ENCODE assay signal across 19 cellular contexts in genomic region chr6:168129292-168130167, GRCh38. TPM values are rescaled to one million over a fixed set of nuclear protein-coding genes. Genes with fewer than 3 reads are reported as not detected.
DNase-seq lines count a peak whose midpoint lies in the region; ATAC-seq, FAIRE-seq and TF ChIP-seq lines count a peak whose summit lies in the region.
"Had no signal": no experiment of that assay in that cellular context is flagged by ENCODE, and none has a peak within 500 bp of the region (broad histone marks: within the 10 kb centered on the region; RNA-seq: fewer than 3 reads in every experiment).

No MANE protein-coding gene starts in this region.

- no peaks in the 10 kb centered on the region for H4K20me1 ChIP-seq in H9 (ENCODE audit: control insufficient read depth, insufficient read depth, insufficient read length)
- H4K20me1 ChIP-seq in H1 (replicated peaks in 1 of 2; ENCODE audit: control insufficient read depth in 1 of 2, insufficient read depth in 2 of 2, low read length in 2 of 2) = no peaks in the 10 kb centered on the region

- no peak overlapping the region for H2AFZ ChIP-seq in H9 (ENCODE audit: low read length)
- no peak overlapping the region for H2AFZ ChIP-seq in H1 (ENCODE audit: low read length)
- no peak overlapping the region for H2AFZ ChIP-seq in mesenchymal stem cell (ENCODE audit: low read depth, low read length)

- no peaks in the 10 kb centered on the region for H3K9me3 Mint-ChIP-seq in H9
- no peaks in the 10 kb centered on the region for H3K9me3 Mint-ChIP-seq in stimulated activated naive B cell treated with anti-CD40 and anti-IgM and Interleukin-4, amounts not matched to agents 10 μg/mL and 1 μg/mL and 100 μg/mL, for 72 hours
- peaks cover 0 to 2% (median 0%) of the 10 kb centered on the region in 11 donors for H3K9me3 Mint-ChIP-seq in naive thymus-derived CD4-positive, alpha-beta T cell

- H4K5ac ChIP-seq in H9 (ENCODE audit: insufficient read length, low read depth, low read length) (no peak overlapping the region), H1 (ENCODE audit: insufficient read length, low read depth, low read length) (no peak overlapping the region)

- H2BK15ac ChIP-seq in H9 (ENCODE audit: low read depth, low read length) (no peak overlapping the region), H1 (ENCODE audit: low read length) (no peak overlapping the region), mesenchymal stem cell (ENCODE audit: low read depth, poor library complexity, severe bottlenecking) (peak overlapping the region; percentile 15)

- H3K27me3 Mint-ChIP-seq in H9 (ENCODE audit: low read depth) = peaks cover 37% of the 10 kb centered on the region
- peaks cover 19 to 20% of the 10 kb centered on the region in 2 donors for H3K27me3 Mint-ChIP-seq in stimulated activated naive B cell treated with anti-CD40 and anti-IgM and Interleukin-4, amounts not matched to agents 10 μg/mL and 1 μg/mL and 100 μg/mL, for 72 hours
- H3K27me3 Mint-ChIP-seq in naive thymus-derived CD4-positive, alpha-beta T cell = peaks cover 10 to 30% (median 18%) of the 10 kb centered on the region in 5 donors

- H3K18ac ChIP-seq in H9 (ENCODE audit: insufficient read length, low read depth, low read length) (no peak overlapping the region), H1 (ENCODE audit: extremely low read depth, low read length) (no peak overlapping the region), mesenchymal stem cell (ENCODE audit: low read depth in 1 of 2, low read length in 2 of 2) (no peak overlapping the region)

- H3K14ac ChIP-seq in H9 (ENCODE audit: insufficient read depth, low read length) (no peak overlapping the region), H1 (ENCODE audit: insufficient read length) (no peak overlapping the region), mesenchymal stem cell (ENCODE audit: low read length in 2 of 2) (no peak overlapping the region)

- POLR2A ChIA-PET in H1 (lab: Charles Lee; ENCODE audit: partially characterized antibody) = no interaction called here
- POLR2A ChIA-PET in naive thymus-derived CD4-positive, alpha-beta T cell (lab: Charles Lee) = no interaction called here

- H3K27ac ChIP-seq in H9 (ENCODE audit: insufficient read length, low read depth, low read length) (no peak overlapping the region), H1 (ENCODE audit: low read depth, low read length) (no peak overlapping the region), mesenchymal stem cell (ENCODE audit: low read length, poor library complexity, severe bottlenecking) (no peak overlapping the region)
- no peak overlapping the region for H3K27ac ChIP-seq in naive thymus-derived CD4-positive, alpha-beta T cell (ENCODE audit: low read depth, low read length)

- H3K4me1 ChIP-seq in H9 (ENCODE audit: insufficient read depth, low read length) = peaks cover 3% of the 10 kb centered on the region; the same call in 1 of the 2 replicates
- H3K4me1 ChIP-seq in H1 (replicated peaks in 1 of 4; ENCODE audit: control insufficient read depth in 3 of 4, insufficient read depth in 4 of 4, low read length in 3 of 4) = peaks cover 7 to 18% (median 12%) of the 10 kb centered on the region in 4 experiments
- peaks cover 13% of the 10 kb centered on the region for H3K4me1 ChIP-seq in mesenchymal stem cell (ENCODE audit: control insufficient read depth, insufficient read depth, low read depth, low read length)
- no peaks in the 10 kb centered on the region for H3K4me1 ChIP-seq in naive thymus-derived CD4-positive, alpha-beta T cell (ENCODE audit: control insufficient read depth in 2 of 2, insufficient read depth in 2 of 2, low read length in 2 of 2)

- no peak for TF ChIP-seq POLR2A in H1 (IDR thresholded peaks at IDR 0.05; ENCODE audit: control extremely low read depth in 1 of 2, low read depth in 2 of 2, low read length in 2 of 2)

- H3K23ac ChIP-seq in H9 (ENCODE audit: insufficient read length, low read depth, low read length) (no peak overlapping the region), H1 (ENCODE audit: insufficient read length) (no peak overlapping the region), mesenchymal stem cell (ENCODE audit: low read length in 2 of 2) (no peak overlapping the region)

- no peak for TF ChIP-seq RAD21 in H1 (IDR thresholded peaks at IDR 0.05 in 1 of 2, conservative IDR thresholded peaks at IDR 0.05 in 1 of 2; ENCODE audit: low read depth in 2 of 2, low read length in 2 of 2)

- H3K4me3 ChIP-seq in H1 (ENCODE audit: extremely low read depth in 1 of 4, insufficient read depth in 2 of 4, low read depth in 3 of 4, low read length in 4 of 4) (no peak overlapping the region), mesenchymal stem cell (ENCODE audit: insufficient read depth in 1 of 2, low read depth in 1 of 2, low read length in 2 of 2) (no peak overlapping the region)
- H3K4me3 ChIP-seq in naive thymus-derived CD4-positive, alpha-beta T cell (ENCODE audit: low read length) = no peak overlapping the region
- H3K4me3 ChIP-seq: MG63 had no signal

- no peak overlapping the region for H3K56ac ChIP-seq in H9 (ENCODE audit: insufficient read length, low read depth, low read length)
- H3K56ac ChIP-seq in H1 (replicated peaks; ENCODE audit: insufficient read length, low read depth, low read length) = no peak overlapping the region

- H2BK120ac ChIP-seq in H9 (ENCODE audit: low read depth, low read length, poor library complexity, severe bottlenecking) (no peak overlapping the region), H1 (replicated peaks; ENCODE audit: low read depth, low read length) (no peak overlapping the region), mesenchymal stem cell (ENCODE audit: low read depth, low read length) (no peak overlapping the region)

- no peak for ATAC-seq in stimulated activated naive B cell treated with anti-CD40 and anti-IgM and Interleukin-4, amounts not matched to agents 10 μg/mL and 1 μg/mL and 100 μg/mL, for 72 hours (replicated peaks)
- ATAC-seq in naive thymus-derived CD4-positive, alpha-beta T cell = no peak
- ATAC-seq: Panc1 had no signal

- H3K36me3 Mint-ChIP-seq in H9 (ENCODE audit: insufficient read depth in 1 of 3, low read depth in 3 of 3) = no peaks in the 10 kb centered on the region
- no peaks in the 10 kb centered on the region for H3K36me3 Mint-ChIP-seq in stimulated activated naive B cell treated with anti-CD40 and anti-IgM and Interleukin-4, amounts not matched to agents 10 μg/mL and 1 μg/mL and 100 μg/mL, for 72 hours
- no peaks in the 10 kb centered on the region for H3K36me3 Mint-ChIP-seq in naive thymus-derived CD4-positive, alpha-beta T cell
- H3K36me3 Mint-ChIP-seq: CD14-positive monocyte had no signal

- peaks cover 28 to 34% of the 10 kb centered on the region in 2 experiments for H3K4me1 Mint-ChIP-seq in H9
- H3K4me1 Mint-ChIP-seq in stimulated activated naive B cell treated with anti-CD40 and anti-IgM and Interleukin-4, amounts not matched to agents 10 μg/mL and 1 μg/mL and 100 μg/mL, for 72 hours = no peaks in the 10 kb centered on the region
- no peaks in the 10 kb centered on the region for H3K4me1 Mint-ChIP-seq in naive thymus-derived CD4-positive, alpha-beta T cell
- H3K4me1 Mint-ChIP-seq: CD14-positive monocyte had no signal

- no peaks in the 10 kb centered on the region for H3K36me3 ChIP-seq in H1 (ENCODE audit: control insufficient read depth in 2 of 4, insufficient read depth in 4 of 4, low read length in 3 of 4)
- H3K36me3 ChIP-seq in mesenchymal stem cell (ENCODE audit: control insufficient read depth in 1 of 2, insufficient read depth in 2 of 2, low read depth in 1 of 2, low read length in 2 of 2) = no peaks in the 10 kb centered on the region
- H3K36me3 ChIP-seq in naive thymus-derived CD4-positive, alpha-beta T cell (ENCODE audit: control insufficient read depth in 2 of 3, insufficient read depth in 3 of 3, low read length in 3 of 3) = no peaks in the 10 kb centered on the region
- H3K36me3 ChIP-seq: MG63 had no signal

- no peak overlapping the region for H3K27ac Mint-ChIP-seq in H9
- peak overlapping the region; percentile 22 for H3K27ac Mint-ChIP-seq in stimulated activated naive B cell treated with anti-CD40 and anti-IgM and Interleukin-4, amounts not matched to agents 10 μg/mL and 1 μg/mL and 100 μg/mL, for 72 hours
- no peak overlapping the region for H3K27ac Mint-ChIP-seq in naive thymus-derived CD4-positive, alpha-beta T cell

- CTCF ChIA-PET in H1 (lab: Charles Lee; ENCODE audit: partially characterized antibody) = interaction anchor here (1.3 to 8.2 kb wide), 4 partner anchors 12 to 72 kb away, joined by 3 to 73 read pairs (median 30); no protein-coding TSS in a partner anchor
- CTCF ChIA-PET in naive thymus-derived CD4-positive, alpha-beta T cell (lab: Charles Lee) = no interaction called here

- no CpG with 5 or more reads among the region's 40 CpGs for WGBS in H9 (ENCODE audit: extremely low coverage, insufficient read length, low lambda C conversion rate)
- WGBS in H1 (ENCODE audit: extremely low coverage in 1 of 2, insufficient coverage in 1 of 2, insufficient read length in 1 of 2, insufficient replicate concordance in 2 of 2, low coverage in 1 of 2, low lambda C conversion rate in 2 of 2, missing lambda C conversion rate in 1 of 2), 2 experiments = 93% methylated on average over 40 of the region's 40 CpGs; no CpG with 5 or more reads in 1 of the 2 experiments
- WGBS in mesenchymal stem cell = 88% methylated on average over 40 of the region's 40 CpGs

- H2AK5ac ChIP-seq in H9 (ENCODE audit: insufficient read length, low read length) (no peak overlapping the region), H1 (ENCODE audit: low read depth, low read length) (peak overlapping the region; percentile 78; the same call in 1 of the 2 replicates), mesenchymal stem cell (ENCODE audit: low read length, severe bottlenecking) (no peak overlapping the region)

- H2BK20ac ChIP-seq in H9 (ENCODE audit: low read depth, low read length, poor library complexity, severe bottlenecking) (no peak overlapping the region), H1 (ENCODE audit: low read length) (no peak overlapping the region)

- no peak overlapping the region for H3T11ph ChIP-seq in H9 (ENCODE audit: low read length)

- DNase-seq in H9 (peak; percentile 26), H1 (ENCODE audit: low read depth in 1 of 2, low spot score in 2 of 2) (no peak), mesenchymal stem cell (no peak), HuH-7 (ENCODE audit: low spot score) (no peak)
- no peak for DNase-seq in stimulated activated naive B cell treated with anti-CD40 and anti-IgM and Interleukin-4, amounts not matched to agents 10 μg/mL and 1 μg/mL and 100 μg/mL, for 72 hours
- DNase-seq in activated naive CD4-positive, alpha-beta T cell treated with Interleukin-2 at 50 U/mL for 16 hours = no peak
- no peak for DNase-seq in naive thymus-derived CD4-positive, alpha-beta T cell
- DNase-seq: ACHN, AML-193, GOT3, IMR-90, Karpas-422, MG63, NCI-H1092 treated with DMSO at 0.1 percent for 48 hours, NCI-H2081 treated with DMSO at 0.1 percent for 48 hours, NCI-H524 treated with DMSO at 0.1 percent for 48 hours had no signal

- no peaks in the 10 kb centered on the region for H3K9me3 ChIP-seq in H9 (ENCODE audit: control insufficient read depth, low read depth, low read length)
- no peaks in the 10 kb centered on the region for H3K9me3 ChIP-seq in H1 (ENCODE audit: insufficient read depth in 2 of 2, low read depth in 1 of 2, low read length in 1 of 2)
- no peaks in the 10 kb centered on the region for H3K9me3 ChIP-seq in mesenchymal stem cell (ENCODE audit: control insufficient read depth, low read length)
- H3K9me3 ChIP-seq in naive thymus-derived CD4-positive, alpha-beta T cell (ENCODE audit: control insufficient read depth in 2 of 3, low read length in 3 of 3) = no peaks in the 10 kb centered on the region
- H3K9me3 ChIP-seq: MG63 had no signal

- no peak for FAIRE-seq in H1 (lab: Jason Lieb, UNC)

- TF ChIP-seq EP300 in H1 (IDR thresholded peaks at IDR 0.05; ENCODE audit: borderline replicate concordance in 1 of 2, low read depth in 2 of 2, low read length in 2 of 2) = no peak

- H2BK12ac ChIP-seq in H9 (ENCODE audit: insufficient read length, low read depth, low read length) = no peak overlapping the region
- no peak overlapping the region for H2BK12ac ChIP-seq in H1 (ENCODE audit: low read depth, low read length)
- no peak overlapping the region for H2BK12ac ChIP-seq in mesenchymal stem cell (ENCODE audit: low read length in 2 of 2)

- intact Hi-C loops in naive thymus-derived CD4-positive, alpha-beta T cell (cut with micrococcal nuclease) = no loop called here

- H3K4me3 Mint-ChIP-seq in H9 = no peak overlapping the region
- H3K4me3 Mint-ChIP-seq in stimulated activated naive B cell treated with anti-CD40 and anti-IgM and Interleukin-4, amounts not matched to agents 10 μg/mL and 1 μg/mL and 100 μg/mL, for 72 hours = no peak overlapping the region
- H3K4me3 Mint-ChIP-seq in naive thymus-derived CD4-positive, alpha-beta T cell = no peak overlapping the region
- H3K4me3 Mint-ChIP-seq: CD14-positive monocyte had no signal

- H3K27me3 ChIP-seq in H9 (ENCODE audit: insufficient read depth, low read length) (no peaks in the 10 kb centered on the region), H1 (replicated peaks in 1 of 4; ENCODE audit: control insufficient read depth in 3 of 4, extremely low read depth in 1 of 4, insufficient read depth in 3 of 4, low read length in 3 of 4) (peaks cover 0 to 12% (median 10%) of the 10 kb centered on the region in 4 experiments; a peak in 5 of 7 replicates), mesenchymal stem cell (ENCODE audit: control insufficient read depth in 1 of 2, insufficient read depth in 1 of 2, low read length in 2 of 2) (peaks cover 47 to 49% of the 10 kb centered on the region in 2 experiments)
- no peaks in the 10 kb centered on the region for H3K27me3 ChIP-seq in naive thymus-derived CD4-positive, alpha-beta T cell (ENCODE audit: control insufficient read depth in 2 of 2, insufficient read depth in 2 of 2, low read length in 2 of 2)
- H3K27me3 ChIP-seq: MG63 had no signal

- no peaks in the 10 kb centered on the region for H3K79me1 ChIP-seq in H9 (ENCODE audit: insufficient read depth, low read depth, low read length, poor library complexity, severe bottlenecking)
- H3K79me1 ChIP-seq in H1 (ENCODE audit: low read depth, low read length) = no peaks in the 10 kb centered on the region
- H3K79me1 ChIP-seq in mesenchymal stem cell (replicated peaks; ENCODE audit: low read length, poor library complexity, severe bottlenecking) = no peaks in the 10 kb centered on the region

- H3K4me2 ChIP-seq in H9 (ENCODE audit: insufficient read depth, insufficient read length, low read length) (no peak overlapping the region), H1 (ENCODE audit: insufficient read depth in 1 of 2, low read depth in 2 of 2, low read length in 2 of 2) (no peak overlapping the region), mesenchymal stem cell (ENCODE audit: low read length, poor library complexity, severe bottlenecking) (no peak overlapping the region)

- H3K4ac ChIP-seq in H9 (ENCODE audit: low read depth, low read length) = no peak overlapping the region
- H3K4ac ChIP-seq in H1 (replicated peaks; ENCODE audit: insufficient read length, low read depth, low read length) = no peak overlapping the region
- no peak overlapping the region for H3K4ac ChIP-seq in mesenchymal stem cell (ENCODE audit: low read depth in 1 of 2, low read length in 2 of 2)

- H2BK5ac ChIP-seq in H9 (ENCODE audit: insufficient read length, low read length) (no peak overlapping the region), H1 (ENCODE audit: low read depth, low read length) (0 out of 2 replicates have a peak overlapping the region, but pooled peaks have one; percentile 24), mesenchymal stem cell (ENCODE audit: low read depth, low read length, poor library complexity, severe bottlenecking) (no peak overlapping the region)

- no peaks in the 10 kb centered on the region for H3K79me2 ChIP-seq in H9 (ENCODE audit: insufficient read depth, low read length)
- no peaks in the 10 kb centered on the region for H3K79me2 ChIP-seq in H1 (ENCODE audit: control insufficient read depth in 1 of 2, insufficient read depth in 2 of 2, low read length in 2 of 2)

- H4K8ac ChIP-seq in H9 (replicated peaks; ENCODE audit: insufficient read length, low read depth, low read length) (no peak overlapping the region), H1 (ENCODE audit: extremely low read depth, insufficient read depth, low read length) (peak overlapping the region; percentile 54; the same call in 1 of the 2 replicates), mesenchymal stem cell (ENCODE audit: low read length) (no peak overlapping the region)

- H3K9ac ChIP-seq in H9 (ENCODE audit: extremely low read depth, insufficient read length, low read length) (no peak overlapping the region), H1 (replicated peaks in 1 of 4; ENCODE audit: extremely low read depth in 1 of 4, low read depth in 3 of 4, low read length in 3 of 4) (no peak overlapping the region), mesenchymal stem cell (ENCODE audit: low read length) (no peak overlapping the region)

- TF ChIP-seq CTCF in H9 (conservative IDR thresholded peaks at IDR 0.05) (no peak), H1 (IDR thresholded peaks at IDR 0.05; ENCODE audit: control extremely low read depth in 1 of 3, insufficient read depth in 1 of 3, low read depth in 1 of 3, low read length in 3 of 3) (no peak)

- no peak overlapping the region for H4K91ac ChIP-seq in H9 (ENCODE audit: insufficient read length, low read depth, low read length)
- H4K91ac ChIP-seq in H1 (replicated peaks; ENCODE audit: insufficient read length, low read length) = no peak overlapping the region
- no peak overlapping the region for H4K91ac ChIP-seq in mesenchymal stem cell (ENCODE audit: low read length)

- H3K23me2 ChIP-seq in H9 (ENCODE audit: insufficient read length, low read depth, low read length, poor library complexity, severe bottlenecking) (no peaks in the 10 kb centered on the region), H1 (ENCODE audit: low read depth, low read length) (no peaks in the 10 kb centered on the region)

RNA-seq across cellular contexts. Expression of gene FRMD1, which starts 50.5 kb away (rescaled TPM):
- total RNA-seq in H9 (2021) = not detected in 2 replicates
- not detected in 2 replicates for total RNA-seq in H1 (2021; fragmentation: NEBNext Ultra II Directional; extraction: Animal tissue kit (Norgen Biotek cat#: 25700))
- 0.36 and 0.69 TPM in 2 replicates for polyA plus RNA-seq in H1 (2011; rRNA removed)
- polyA plus RNA-seq in H1 (2011; cell fraction: cytosol; rRNA removed) = 0.34 TPM
- polyA plus RNA-seq in H1 (2011; cell fraction: nucleus; rRNA removed) = 1.5 TPM
- 0.21 to 0.45 TPM (median 0.37 TPM) in 4 replicates for polyA plus RNA-seq in H1 (2012, experiment 1 of 2)
- polyA plus RNA-seq in H1 (2012, experiment 2 of 2) = 0.13 TPM
- polyA plus RNA-seq in H1 (2013, experiment 1 of 2) = 0.06 TPM
- polyA plus RNA-seq in H1 (2013, experiment 2 of 2) = 0.07 TPM
- polyA minus RNA-seq in H1 (2011; rRNA and poly(A)+ RNA removed) = 0.22 and 0.24 TPM in 2 replicates
- not detected for polyA minus RNA-seq in H1 (2011; cell fraction: cytosol; rRNA and poly(A)+ RNA removed)
- polyA minus RNA-seq in H1 (2011; cell fraction: nucleus; rRNA and poly(A)+ RNA removed) = 0.50 TPM
- not detected for polyA plus RNA-seq in mesenchymal stem cell (2013, experiment 1 of 2)
- polyA plus RNA-seq in mesenchymal stem cell (2013, experiment 2 of 2) = not detected
- not detected for total RNA-seq in naive thymus-derived CD4-positive, alpha-beta T cell
- polyA plus RNA-seq in naive thymus-derived CD4-positive, alpha-beta T cell = not detected
- total RNA-seq: Daoy, IMR-90 had no signal
- polyA plus RNA-seq: CD14-positive monocyte, IMR-90 had no signal
